Comparison of ENCODE assay signal across 1 cellular context in the genomic region with DNA sequence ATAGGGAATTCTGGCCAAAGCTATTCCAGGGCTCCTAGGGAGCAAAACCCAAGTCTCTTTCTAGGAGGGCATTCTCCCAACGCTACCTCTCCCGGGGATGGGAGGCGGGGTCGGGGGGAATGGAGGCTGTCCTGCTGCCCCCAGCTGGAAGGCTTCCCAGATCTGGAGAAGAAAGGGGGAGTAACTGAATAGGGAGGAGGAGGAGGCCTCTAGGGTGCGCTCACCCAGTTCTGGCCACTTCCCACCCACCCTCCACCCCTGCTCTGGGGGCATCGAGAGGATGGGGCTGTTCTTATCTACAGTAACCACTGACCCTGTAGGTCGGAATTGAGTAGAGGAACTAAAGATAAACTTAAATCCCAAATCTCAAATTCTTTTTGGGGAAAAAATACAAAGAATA.
TF ChIP-seq lines count a peak whose summit lies in the region.

No MANE protein-coding gene starts in this region.

TF ChIP-seq in endothelial cell of umbilical vein, 7 proteins besides CTCF, POLR2A, EP300 and RAD21 (continued from another document):
- TF ChIP-seq POLR2AphosphoS5 (IDR thresholded peaks at IDR 0.05; ENCODE audit: insufficient read depth, low read depth, low read length) (no peak), JUN (IDR thresholded peaks at IDR 0.05; ENCODE audit: borderline replicate concordance, insufficient read depth, insufficient read length, low read depth) (no peak), FOS (IDR thresholded peaks at IDR 0.05; ENCODE audit: borderline replicate concordance, insufficient read depth, low read length) (no peak), MYC (IDR thresholded peaks at IDR 0.05; ENCODE audit: low read depth, low read length) (no peak), EZH2 (IDR thresholded peaks at IDR 0.05; ENCODE audit: borderline replicate concordance, low read depth, low read length, severe bottlenecking) (no peak)
- TF ChIP-seq, protein P1, sequence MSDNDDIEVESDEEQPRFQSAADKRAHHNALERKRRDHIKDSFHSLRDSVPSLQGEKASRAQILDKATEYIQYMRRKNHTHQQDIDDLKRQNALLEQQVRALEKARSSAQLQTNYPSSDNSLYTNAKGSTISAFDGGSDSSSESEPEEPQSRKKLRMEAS (IDR thresholded peaks at IDR 0.05; ENCODE audit: insufficient read depth, insufficient read length): no peak
